15 cellular contexts compared by ENCODE assay signal in genomic region chr16:3072166-3072565, GRCh38. TPM values are rescaled to one million over a fixed set of nuclear protein-coding genes. Genes with fewer than 3 reads are reported as not detected.
DNase-seq lines count a peak whose midpoint lies in the region; ATAC-seq, FAIRE-seq and TF ChIP-seq lines count a peak whose summit lies in the region.
"Not testable (repeated sequence)": the region's sequence is repeated elsewhere in the genome, so short reads cannot be mapped to it uniquely, and the experiment has no call there.
"Had no signal": no experiment of that assay in that cellular context is flagged by ENCODE, and none has a peak within 500 bp of the region (broad histone marks: within the 10 kb centered on the region; RNA-seq: fewer than 3 reads in every experiment).

No MANE protein-coding gene starts in this region.

- H3K27me3 ChIP-seq in CD8-positive, alpha-beta T cell (ENCODE audit: insufficient read depth, low read length); RWPE2 (ENCODE audit: insufficient read depth, poor library complexity, severe bottlenecking): not testable (repeated sequence)

- CTCF ChIA-PET in CD8-positive, alpha-beta T cell (lab: Charles Lee), result interaction anchor here (2.2 kb wide), 1 partner anchor 41 kb away, joined by 6 read pairs; no protein-coding TSS in a partner anchor
- CTCF ChIA-PET in activated CD8-positive, alpha-beta T cell treated with anti-CD3 and anti-CD28 coated beads for 36 hours (lab: Charles Lee), result interaction anchor here (2.1 kb wide), 1 partner anchor 14 kb away, joined by 5 read pairs; no protein-coding TSS in a partner anchor

- H3K36me3 Mint-ChIP-seq in CD8-positive, alpha-beta T cell, result peaks cover 32% of the 10 kb centered on the region
- H3K36me3 Mint-ChIP-seq in activated CD8-positive, alpha-beta T cell treated with anti-CD3 and anti-CD28 coated beads for 36 hours (ENCODE audit: low read depth), result peaks cover 38% of the 10 kb centered on the region
- peaks cover 30 to 47% of the 10 kb centered on the region in 2 donors for H3K36me3 Mint-ChIP-seq in activated naive CD4-positive, alpha-beta T cell treated with anti-CD3 and anti-CD28 coated beads, Interleukin-2, amount 50 U/mL, for 72 hours
- H3K36me3 Mint-ChIP-seq in stimulated activated effector memory CD8-positive, alpha-beta T cell treated with anti-CD3 and anti-CD28 coated beads, Interleukin-12 subunit alpha, Interleukin-12 subunit beta, amount 100 ng/mL, for 72 hours, result peaks cover 98% of the 10 kb centered on the region

- intact Hi-C loops in CD8-positive, alpha-beta T cell (cut with DNase I, micrococcal nuclease); activated CD8-positive, alpha-beta T cell treated with anti-CD3 and anti-CD28 coated beads for 36 hours (cut with micrococcal nuclease); kidney (cut with DNase I): not testable (repeated sequence)

- not testable (repeated sequence) for H3K9ac ChIP-seq in kidney (ENCODE audit: low read length in 2 of 2)

- H3K36me3 ChIP-seq in CD8-positive, alpha-beta T cell (ENCODE audit: insufficient read depth, low read length), result peaks cover 19% of the 10 kb centered on the region
- H3K36me3 ChIP-seq in RWPE2 (ENCODE audit: low read depth); kidney (ENCODE audit: control insufficient read depth in 1 of 2, insufficient read depth in 2 of 2, low read length in 2 of 2): not testable (repeated sequence)

- POLR2A ChIA-PET in CD8-positive, alpha-beta T cell (lab: Charles Lee), result interaction anchor here (1.7 to 2.4 kb wide), 2 partner anchors 13 to 57 kb away, joined by 8 to 9 read pairs; no protein-coding TSS in a partner anchor
- POLR2A ChIA-PET in activated CD8-positive, alpha-beta T cell treated with anti-CD3 and anti-CD28 coated beads for 36 hours (lab: Charles Lee), result interaction anchor here (2.1 kb wide), 1 partner anchor 12 kb away, joined by 6 read pairs; no protein-coding TSS in a partner anchor

- H3K4me1 ChIP-seq in CD8-positive, alpha-beta T cell (ENCODE audit: insufficient read depth, low read length), result peaks cover 83% of the 10 kb centered on the region
- H3K4me1 ChIP-seq in RWPE2 (ENCODE audit: insufficient read depth, poor library complexity, severe bottlenecking); kidney (ENCODE audit: control insufficient read depth in 1 of 2, insufficient read depth in 1 of 2, low read depth in 1 of 2, low read length in 2 of 2): not testable (repeated sequence)

- H3K9me3 ChIP-seq in CD8-positive, alpha-beta T cell (ENCODE audit: low read length); RWPE2 (ENCODE audit: severe bottlenecking); kidney (ENCODE audit: control insufficient read depth in 1 of 2, low read length in 2 of 2): not testable (repeated sequence)

- H3K9me3 Mint-ChIP-seq in CD8-positive, alpha-beta T cell; activated CD8-positive, alpha-beta T cell treated with anti-CD3 and anti-CD28 coated beads for 36 hours; activated naive CD4-positive, alpha-beta T cell treated with anti-CD3 and anti-CD28 coated beads, Interleukin-2, amount 50 U/mL, for 72 hours; stimulated activated effector memory CD8-positive, alpha-beta T cell treated with anti-CD3 and anti-CD28 coated beads, Interleukin-12 subunit alpha, Interleukin-12 subunit beta, amount 100 ng/mL, for 72 hours: not testable (repeated sequence)

- H3K4me3 Mint-ChIP-seq in CD8-positive, alpha-beta T cell, result peak overlapping the region; percentile 35
- H3K4me3 Mint-ChIP-seq in activated CD8-positive, alpha-beta T cell treated with anti-CD3 and anti-CD28 coated beads for 36 hours, result not testable (repeated sequence)
- peak overlapping the region; percentile 100 for H3K4me3 Mint-ChIP-seq in stimulated activated effector memory CD8-positive, alpha-beta T cell treated with anti-CD3 and anti-CD28 coated beads, Interleukin-12 subunit alpha, Interleukin-12 subunit beta, amount 100 ng/mL, for 72 hours

- TF ChIP-seq CTCF in CD8-positive, alpha-beta T cell (IDR thresholded peaks at IDR 0.05); RWPE2 (IDR thresholded peaks at IDR 0.05; ENCODE audit: poor library complexity, severe bottlenecking); activated CD8-positive, alpha-beta T cell treated with anti-CD3 and anti-CD28 coated beads for 36 hours (IDR thresholded peaks at IDR 0.05); kidney (IDR thresholded peaks at IDR 0.05; ENCODE audit: borderline replicate concordance, extremely low read depth, insufficient read depth): not testable (repeated sequence)

- peak in 2 of 7 experiments; percentile 21 to 66 for DNase-seq in CD8-positive, alpha-beta T cell
- not testable (repeated sequence) for DNase-seq in RWPE2 (ENCODE audit: low spot score); activated CD8-positive, alpha-beta T cell treated with anti-CD3 and anti-CD28 coated beads for 36 hours; activated naive CD4-positive, alpha-beta T cell treated with anti-CD3 and anti-CD28 coated beads, Interleukin-2, amount 50 U/mL, for 72 hours (ENCODE audit: low spot score in 2 of 2); stimulated activated effector memory CD8-positive, alpha-beta T cell treated with anti-CD3 and anti-CD28 coated beads, Interleukin-12 subunit alpha, Interleukin-12 subunit beta, amount 100 ng/mL, for 72 hours (ENCODE audit: low spot score in 2 of 2)
- peak; percentile 49 for DNase-seq in kidney

- peaks cover 88% of the 10 kb centered on the region for H3K4me1 Mint-ChIP-seq in CD8-positive, alpha-beta T cell (ENCODE audit: low read depth)
- peaks cover 79% of the 10 kb centered on the region for H3K4me1 Mint-ChIP-seq in activated CD8-positive, alpha-beta T cell treated with anti-CD3 and anti-CD28 coated beads for 36 hours (ENCODE audit: low read depth)
- H3K4me1 Mint-ChIP-seq in stimulated activated effector memory CD8-positive, alpha-beta T cell treated with anti-CD3 and anti-CD28 coated beads, Interleukin-12 subunit alpha, Interleukin-12 subunit beta, amount 100 ng/mL, for 72 hours, result peaks cover 81% of the 10 kb centered on the region

- not testable (repeated sequence) for H3K27ac ChIP-seq in CD8-positive, alpha-beta T cell (ENCODE audit: low read depth, low read length); RWPE2 (ENCODE audit: poor library complexity, severe bottlenecking); kidney (ENCODE audit: low read depth in 2 of 2, low read length in 2 of 2)

- not testable (repeated sequence) for H3K4me3 ChIP-seq in CD8-positive, alpha-beta T cell (ENCODE audit: low read depth, low read length); RWPE2 (ENCODE audit: severe bottlenecking); kidney (ENCODE audit: low read length in 2 of 2)

- H3K27ac Mint-ChIP-seq in CD8-positive, alpha-beta T cell, result peak overlapping the region; percentile 83
- peak overlapping the region; percentile 93 for H3K27ac Mint-ChIP-seq in activated CD8-positive, alpha-beta T cell treated with anti-CD3 and anti-CD28 coated beads for 36 hours
- H3K27ac Mint-ChIP-seq in activated naive CD4-positive, alpha-beta T cell treated with anti-CD3 and anti-CD28 coated beads, Interleukin-2, amount 50 U/mL, for 72 hours, result peak overlapping the region; percentile 83 to 99
- peak overlapping the region; percentile 100 for H3K27ac Mint-ChIP-seq in stimulated activated effector memory CD8-positive, alpha-beta T cell treated with anti-CD3 and anti-CD28 coated beads, Interleukin-12 subunit alpha, Interleukin-12 subunit beta, amount 100 ng/mL, for 72 hours

- not testable (repeated sequence) for H3K27me3 Mint-ChIP-seq in CD8-positive, alpha-beta T cell (ENCODE audit: low read depth); activated CD8-positive, alpha-beta T cell treated with anti-CD3 and anti-CD28 coated beads for 36 hours

- not testable (repeated sequence) for FAIRE-seq in kidney (lab: Jason Lieb, UNC)

- ATAC-seq in CD8-positive, alpha-beta T cell, result not testable (repeated sequence)
- ATAC-seq in RWPE2 (ENCODE audit: low read depth), result peak; percentile 38; the same call in 2 of the 3 replicates
- peak; percentile 5 for ATAC-seq in activated CD8-positive, alpha-beta T cell treated with anti-CD3 and anti-CD28 coated beads for 36 hours
- ATAC-seq in activated naive CD4-positive, alpha-beta T cell treated with anti-CD3 and anti-CD28 coated beads, Interleukin-2, amount 50 U/mL, for 72 hours, result peak in 1 of 2 donors; percentile 2
- peak; percentile 8 for ATAC-seq in stimulated activated effector memory CD8-positive, alpha-beta T cell treated with anti-CD3 and anti-CD28 coated beads, Interleukin-12 subunit alpha, Interleukin-12 subunit beta, amount 100 ng/mL, for 72 hours

RNA-seq across cellular contexts. Expression of gene IL32, which starts 6.7 kb away (rescaled TPM):
- 100 to 1,000 TPM; 123 to 127 TPM for total RNA-seq in CD8-positive, alpha-beta T cell
- total RNA-seq in activated CD8-positive, alpha-beta T cell treated with anti-CD3 and anti-CD28 coated beads for 36 hours, result 100 to 1,000 TPM; 971 to 974 TPM
- total RNA-seq in activated naive CD4-positive, alpha-beta T cell treated with anti-CD3 and anti-CD28 coated beads, Interleukin-2, amount 50 U/mL, for 72 hours, result 1,000 to 10,000 TPM; 2,042 to 3,291 TPM
- total RNA-seq in kidney, result 181 TPM
- polyA plus RNA-seq in kidney (ENCODE audit: insufficient read depth, low read depth, low replicate concordance), result 495 TPM
- total RNA-seq: neural crest cell had no signal

RNA-seq across cellular contexts. Expression of gene MMP25, which starts 25.8 kb away (rescaled TPM):
- under 1 TPM; 0.11 to 0.36 TPM for total RNA-seq in CD8-positive, alpha-beta T cell
- 1 to 10 TPM; 1.1 to 1.5 TPM for total RNA-seq in activated CD8-positive, alpha-beta T cell treated with anti-CD3 and anti-CD28 coated beads for 36 hours
- 1 to 10 TPM; 1.8 to 2.0 TPM for total RNA-seq in activated naive CD4-positive, alpha-beta T cell treated with anti-CD3 and anti-CD28 coated beads, Interleukin-2, amount 50 U/mL, for 72 hours
- total RNA-seq in kidney, result 1.7 TPM
- polyA plus RNA-seq in kidney (ENCODE audit: insufficient read depth, low read depth, low replicate concordance), result 0.65 TPM

RNA-seq across cellular contexts. Expression of gene ZSCAN10, which starts 26.9 kb away (rescaled TPM):
- under 1 TPM in 1 of 2 experiments, not detected in 1; 0.62 TPM for total RNA-seq in CD8-positive, alpha-beta T cell
- under 1 TPM; 0.09 to 0.25 TPM for total RNA-seq in activated CD8-positive, alpha-beta T cell treated with anti-CD3 and anti-CD28 coated beads for 36 hours
- total RNA-seq in activated naive CD4-positive, alpha-beta T cell treated with anti-CD3 and anti-CD28 coated beads, Interleukin-2, amount 50 U/mL, for 72 hours, result under 1 TPM; 0.14 to 0.68 TPM
- total RNA-seq in kidney, result not detected
- polyA plus RNA-seq in kidney (ENCODE audit: insufficient read depth, low read depth, low replicate concordance), result not detected
- total RNA-seq: HFFc6, liver, neural crest cell, PC-9, sigmoid colon, suprapubic skin, uterus had no signal
- polyA plus RNA-seq: esophagus, liver, sigmoid colon had no signal

RNA-seq across cellular contexts. Expression of gene BICDL2, which starts 35.4 kb away (rescaled TPM):
- not detected for total RNA-seq in CD8-positive, alpha-beta T cell
- under 1 TPM; 0.77 to 0.92 TPM for total RNA-seq in activated CD8-positive, alpha-beta T cell treated with anti-CD3 and anti-CD28 coated beads for 36 hours
- 1 to 10 TPM in 1 of 2 donors, not detected in 1; 2.9 TPM for total RNA-seq in activated naive CD4-positive, alpha-beta T cell treated with anti-CD3 and anti-CD28 coated beads, Interleukin-2, amount 50 U/mL, for 72 hours
- total RNA-seq in kidney, result 12.1 TPM
- 2.9 TPM for polyA plus RNA-seq in kidney (ENCODE audit: insufficient read depth, low read depth, low replicate concordance)
- total RNA-seq: HFFc6, NCI-H460, neural crest cell had no signal

RNA-seq across cellular contexts. Expression of gene ZNF205, which starts 40.2 kb away (rescaled TPM):
- not detected for total RNA-seq in CD8-positive, alpha-beta T cell
- total RNA-seq in activated CD8-positive, alpha-beta T cell treated with anti-CD3 and anti-CD28 coated beads for 36 hours, result not detected
- under 1 TPM in 1 of 2 donors, not detected in 1; 0.18 TPM for total RNA-seq in activated naive CD4-positive, alpha-beta T cell treated with anti-CD3 and anti-CD28 coated beads, Interleukin-2, amount 50 U/mL, for 72 hours
- 12.7 TPM for total RNA-seq in kidney
- polyA plus RNA-seq in kidney (ENCODE audit: insufficient read depth, low read depth, low replicate concordance), result 14.1 TPM
